ENCODE assay signal across 8 cellular contexts in genomic region chr4:51845055-51845426, GRCh38. TPM values are rescaled to one million over a fixed set of nuclear protein-coding genes. Genes with fewer than 3 reads are reported as not detected.
DNase-seq lines count a peak whose midpoint lies in the region; ATAC-seq and TF ChIP-seq lines count a peak whose summit lies in the region.

No MANE protein-coding gene starts in this region.

- no peak for TF ChIP-seq POLR2A in testis (IDR thresholded peaks at IDR 0.05)

- H3K4me1 ChIP-seq in testis = peaks cover 6% of the 10 kb centered on the region

- peak overlapping the region; percentile 44 for H3K27ac Mint-ChIP-seq in activated CD4-positive, alpha-beta T cell treated with anti-CD3 and anti-CD28 coated beads for 36 hours

- peak overlapping the region; percentile 86 to 93 for H3K4me3 ChIP-seq in testis

- peaks cover 23% of the 10 kb centered on the region for H3K4me1 Mint-ChIP-seq in activated CD4-positive, alpha-beta T cell treated with anti-CD3 and anti-CD28 coated beads for 36 hours

- ATAC-seq in activated CD4-positive, alpha-beta T cell treated with anti-CD3 and anti-CD28 coated beads for 36 hours = no peak

- H3K9me3 ChIP-seq in testis = no peaks in the 10 kb centered on the region

- no peak for TF ChIP-seq CTCF in testis (IDR thresholded peaks at IDR 0.05)

- POLR2A ChIA-PET in activated CD4-positive, alpha-beta T cell treated with anti-CD3 and anti-CD28 coated beads for 36 hours (lab: Charles Lee) = no interaction called here

- no peaks in the 10 kb centered on the region for H3K27me3 Mint-ChIP-seq in activated CD4-positive, alpha-beta T cell treated with anti-CD3 and anti-CD28 coated beads for 36 hours

- H3K36me3 Mint-ChIP-seq in activated CD4-positive, alpha-beta T cell treated with anti-CD3 and anti-CD28 coated beads for 36 hours (ENCODE audit: low read depth) = peaks cover 6% of the 10 kb centered on the region

- no peaks in the 10 kb centered on the region for H3K27me3 ChIP-seq in layer of hippocampus (ENCODE audit: control insufficient read depth, insufficient read depth, low read length)
- no peaks in the 10 kb centered on the region for H3K27me3 ChIP-seq in testis

- no peak for DNase-seq in activated CD4-positive, alpha-beta T cell treated with anti-CD3 and anti-CD28 coated beads for 36 hours
- no peak for DNase-seq in activated CD4-positive, alpha-beta T cell treated with anti-CD3 and anti-CD28 coated beads, Interleukin-2, amount 50 U/mL, for 4 hours
- DNase-seq in testis (no peak), COR-L47 (lab: John Stamatoyannopoulos, UW) (no peak), NCI-H524 (lab: John Stamatoyannopoulos, UW) (no peak), NCI-H69 (lab: John Stamatoyannopoulos, UW) (no peak)

- no peaks in the 10 kb centered on the region for H3K9me3 Mint-ChIP-seq in activated CD4-positive, alpha-beta T cell treated with anti-CD3 and anti-CD28 coated beads for 36 hours (ENCODE audit: low read depth)

- CTCF ChIA-PET in activated CD4-positive, alpha-beta T cell treated with anti-CD3 and anti-CD28 coated beads for 36 hours (lab: Charles Lee) = no interaction called here

- H3K27ac ChIP-seq in angular gyrus (ENCODE audit: low read depth, low read length) (peak overlapping the region; percentile 2), layer of hippocampus (ENCODE audit: low read depth, low read length) (peak overlapping the region; percentile 22), testis (peak overlapping the region in 1 of 2 donors; percentile 95)

- 28 to 41% methylated on average over 6 of the region's 6 CpGs for WGBS in testis, 2 donors

- no peaks in the 10 kb centered on the region for H3K36me3 ChIP-seq in testis (ENCODE audit: low read depth, missing control alignments)

- intact Hi-C loops in activated CD4-positive, alpha-beta T cell treated with anti-CD3 and anti-CD28 coated beads for 36 hours (cut with DNase I, micrococcal nuclease) = loop anchor here in 1 of 2 experiments (2.0 kb wide), 1 partner anchor 814 kb away; the partner anchor contains the start of gene USP46
- intact Hi-C loops in testis (cut with DNase I; ENCODE audit: low total_unique reads) = no loop called here

- H3K4me3 Mint-ChIP-seq in activated CD4-positive, alpha-beta T cell treated with anti-CD3 and anti-CD28 coated beads for 36 hours = peak overlapping the region; percentile 84

RNA-seq across cellular contexts. Expression of gene DCUN1D4, which starts 2.1 kb away (rescaled TPM):
- 10 to 100 TPM; 31.2 to 41.2 TPM for total RNA-seq in activated CD4-positive, alpha-beta T cell treated with anti-CD3 and anti-CD28 coated beads for 36 hours
- 10 to 100 TPM; 74.1 to 81.9 TPM for total RNA-seq in testis
- 57.7 TPM for polyA plus RNA-seq in testis (ENCODE audit: insufficient read depth, low read depth, low replicate concordance)
